8 cellular contexts compared by ENCODE assay signal in the genomic region with DNA sequence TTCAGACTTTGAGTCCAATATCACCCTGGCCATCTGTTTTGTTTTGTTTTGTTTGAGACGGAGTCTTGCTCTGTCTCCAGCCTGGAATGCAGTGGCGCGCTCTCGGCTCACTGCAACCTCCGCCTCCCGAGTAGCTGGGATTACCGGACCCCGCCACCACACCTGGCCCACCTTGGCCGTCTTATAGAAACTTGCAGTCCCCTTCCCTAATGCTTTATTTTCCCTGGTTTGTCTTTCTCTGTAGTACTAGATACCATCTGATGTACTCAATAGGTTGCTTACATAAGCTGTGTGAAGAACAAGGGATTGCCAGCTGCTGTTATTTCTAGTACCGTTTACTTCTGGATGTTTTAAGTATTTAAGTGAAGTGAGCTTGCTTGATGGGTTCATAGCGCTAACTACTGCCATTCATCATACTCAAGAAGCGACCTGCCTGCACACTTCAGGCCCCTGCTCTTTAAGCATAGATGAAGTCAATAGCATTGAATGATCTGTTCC. TPM values are rescaled to one million over a fixed set of nuclear protein-coding genes. Genes with fewer than 3 reads are reported as not detected.
DNase-seq lines count a peak whose midpoint lies in the region; ATAC-seq and TF ChIP-seq lines count a peak whose summit lies in the region.

No MANE protein-coding gene starts in this region.

- H3K79me2 ChIP-seq in ACC112 (ENCODE audit: control insufficient read depth, insufficient read depth, low read length, unreplicated experiment) (peaks cover 49% of the 10 kb centered on the region), mammary epithelial cell (ENCODE audit: insufficient read depth, low read length) (peaks cover 51% of the 10 kb centered on the region)

- in situ Hi-C loops in mammary epithelial cell (cut with MboI; ENCODE audit: low sequenced_read_pairs in 2 of 2): loop anchor here in 1 of 2 donors (10.0 kb wide), 1 partner anchor 389 kb away; no protein-coding TSS in a partner anchor

- intact Hi-C loops in mammary epithelial cell (cut with micrococcal nuclease): loop anchor here (5.0 kb wide), 1 partner anchor 396 kb away; no protein-coding TSS in a partner anchor

- BruUV-seq in mammary epithelial cell (replicated peaks; lab: Mats Ljungman, UMichigan): no TSS peak

- peaks cover 25% of the 10 kb centered on the region for H3K4me1 ChIP-seq in ACC112 (ENCODE audit: control insufficient read depth, insufficient read depth, low read length, unreplicated experiment)
- peaks cover 12% of the 10 kb centered on the region; the same call in 1 of the 2 replicates for H3K4me1 ChIP-seq in HUES64 (ENCODE audit: insufficient read depth, low read length)
- peaks cover 22% of the 10 kb centered on the region for H3K4me1 ChIP-seq in mammary epithelial cell (ENCODE audit: insufficient read depth, low read length)
- peaks cover 3% of the 10 kb centered on the region for H3K4me1 ChIP-seq in mesodermal cell (ENCODE audit: control insufficient read depth, insufficient read depth, low read length, poor library complexity, severe bottlenecking)

- no peak for ATAC-seq in omental fat pad (ENCODE audit: low FRiP score)

- DNase-seq in mammary epithelial cell (no peak), omental fat pad (ENCODE audit: low spot score) (no peak), GM10248 (ENCODE audit: extremely low spot score) (no peak)
- DNase-seq in effector CD4-positive, alpha-beta T cell: no peak
- DNase-seq in stimulated activated CD4-positive, alpha-beta T cell treated with anti-CD3 and anti-CD28 coated beads, Interleukin-4, amount 100 ng/mL, for 24 hours: no peak

- POLR2A ChIA-PET in GM10248 (lab: Yijun Ruan, JAX): interaction anchor here (2.8 kb wide), 1 partner anchor 8 kb away, joined by 20 read pairs; no protein-coding TSS in a partner anchor

- H3K27ac ChIP-seq in ACC112 (ENCODE audit: low read depth, low read length) (peak overlapping the region; percentile 80), HUES64 (ENCODE audit: low read depth, low read length) (peak overlapping the region; percentile 85), mammary epithelial cell (ENCODE audit: insufficient read depth, low read depth, low read length) (peak overlapping the region; percentile 87), mesodermal cell (ENCODE audit: low read depth, low read length, severe bottlenecking) (peak overlapping the region; percentile 17)

- dilution Hi-C loops in mammary epithelial cell (cut with HindIII; ENCODE audit: low sequenced_read_pairs): no loop called here

- H2AFZ ChIP-seq in ACC112 (ENCODE audit: low read length, unreplicated experiment) (no peak overlapping the region), mammary epithelial cell (ENCODE audit: low read depth, low read length) (no peak overlapping the region)

- peaks cover 4% of the 10 kb centered on the region for H4K20me1 ChIP-seq in mammary epithelial cell (ENCODE audit: insufficient read depth, low read length)

- H3K9me3 ChIP-seq in HUES64 (ENCODE audit: insufficient read depth, low read depth, low read length) (no peaks in the 10 kb centered on the region), mammary epithelial cell (replicated peaks; ENCODE audit: insufficient read depth, low read length) (no peaks in the 10 kb centered on the region), mesodermal cell (ENCODE audit: control insufficient read depth, low read length) (peaks cover 8% of the 10 kb centered on the region)

- WGBS in HUES64: 11% methylated on average over 12 of the region's 12 CpGs
- WGBS in mammary epithelial cell (ENCODE audit: low coverage, missing lambda C conversion rate): 14% methylated on average over 12 of the region's 12 CpGs
- WGBS in mesodermal cell (ENCODE audit: insufficient coverage in 2 of 2), 2 experiments: 9 to 11% methylated on average over 8 to 9 of the region's 12 CpGs

- CTCF ChIA-PET in mammary epithelial cell (lab: Charles Lee; ENCODE audit: low non-redundant PET): no interaction called here
- CTCF ChIA-PET in GM10248 (lab: Yijun Ruan, JAX): interaction anchor here (1.0 to 2.8 kb wide), 4 partner anchors 9 to 148 kb away, joined by 3 to 13 read pairs (median 4); partner anchors contain the start of gene TBC1D8

- H3K27me3 ChIP-seq in ACC112 (ENCODE audit: insufficient read depth, low read length): no peaks in the 10 kb centered on the region
- H3K27me3 ChIP-seq in HUES64 (ENCODE audit: insufficient read depth, low read length): 0 out of 2 replicates have a peak, but pooled peaks cover 3% of the 10 kb centered on the region
- H3K27me3 ChIP-seq in mammary epithelial cell (ENCODE audit: insufficient read depth, low read length): no peaks in the 10 kb centered on the region

- H3K9ac ChIP-seq in HUES64 (ENCODE audit: low read depth, low read length) (peak overlapping the region; percentile 98), mammary epithelial cell (ENCODE audit: insufficient read depth, low read length) (peak overlapping the region; percentile 95)

- no peak for TF ChIP-seq CTCF in mammary epithelial cell (conservative IDR thresholded peaks at IDR 0.05 in 1 of 2, IDR thresholded peaks at IDR 0.05 in 1 of 2; ENCODE audit: extremely low read depth in 1 of 2, insufficient read depth in 1 of 2, low read depth in 1 of 2, low read length in 2 of 2)
- no peak for TF ChIP-seq CTCF in omental fat pad (IDR thresholded peaks at IDR 0.05)
- TF ChIP-seq CTCF in GM10248 (IDR thresholded peaks at IDR 0.05; ENCODE audit: control extremely low read depth, extremely low read depth, low read depth, missing control alignments): no peak

- H3K36me3 ChIP-seq in ACC112 (ENCODE audit: insufficient read depth, low read length): peaks cover 58% of the 10 kb centered on the region
- peaks cover 56% of the 10 kb centered on the region for H3K36me3 ChIP-seq in HUES64 (ENCODE audit: insufficient read depth, low read length)
- peaks cover 43% of the 10 kb centered on the region for H3K36me3 ChIP-seq in mammary epithelial cell (ENCODE audit: insufficient read depth, low read length)
- H3K36me3 ChIP-seq in mesodermal cell (ENCODE audit: control insufficient read depth, insufficient read depth, low read length): peaks cover 58% of the 10 kb centered on the region

- peak overlapping the region; percentile 83 for H3K4me3 ChIP-seq in ACC112 (ENCODE audit: low read depth, low read length)
- H3K4me3 ChIP-seq in HUES64 (ENCODE audit: low read length): peak overlapping the region; percentile 78
- H3K4me3 ChIP-seq in mammary epithelial cell (replicated peaks in 1 of 3; ENCODE audit: insufficient read depth in 1 of 3, low read depth in 2 of 3, low read length in 3 of 3): peak overlapping the region; percentile 90 to 95 (median 91)
- peak overlapping the region; percentile 93 for H3K4me3 ChIP-seq in mesodermal cell (ENCODE audit: extremely low read depth, insufficient read depth, low read length, poor library complexity, severe bottlenecking)

- H3K4me2 ChIP-seq in mammary epithelial cell (ENCODE audit: insufficient read depth, low read depth, low read length): peak overlapping the region; percentile 93

RNA-seq across cellular contexts. Expression of gene RPL31, which starts 1.2 kb away (rescaled TPM):
- 2,474 TPM for polyA plus RNA-seq in HUES64 (2013, experiment 1 of 2)
- polyA plus RNA-seq in HUES64 (2013, experiment 2 of 2): 2,537 TPM
- total RNA-seq in mammary epithelial cell: 1,000 to 10,000 TPM in 1 of 2 donors, 100 to 1,000 TPM in 1; 731 to 1,237 TPM
- polyA plus RNA-seq in mammary epithelial cell: 2,160 TPM
- polyA minus RNA-seq in mammary epithelial cell: 891 TPM
- 2,803 TPM for polyA plus RNA-seq in mesodermal cell (2013, experiment 1 of 2)
- 2,701 TPM for polyA plus RNA-seq in mesodermal cell (2013, experiment 2 of 2)
- 1,000 to 10,000 TPM; 1,177 to 1,447 (median 1,367) TPM for total RNA-seq in omental fat pad

Comparison
In these comparisons a context has a peak if more than half of its experiments do, and no peak if none do; other contexts are left out.
1. H3K27ac ChIP-seq: peak in every context shown above with its lines; median percentile 87 in mammary epithelial cell; 85 in HUES64; 80 in ACC112; 17 in mesodermal cell.